11 cellular contexts compared by ENCODE assay signal in genomic region chr11:68331338-68331947, GRCh38. TPM values are rescaled to one million over a fixed set of nuclear protein-coding genes. Genes with fewer than 3 reads are reported as not detected.
DNase-seq lines count a peak whose midpoint lies in the region; ATAC-seq, FAIRE-seq and TF ChIP-seq lines count a peak whose summit lies in the region.
"Had no signal": no experiment of that assay in that cellular context is flagged by ENCODE, and none has a peak within 500 bp of the region (broad histone marks: within the 10 kb centered on the region; RNA-seq: fewer than 3 reads in every experiment).

No MANE protein-coding gene starts in this region.

- no peaks in the 10 kb centered on the region for H3K36me3 ChIP-seq in small intestine (ENCODE audit: control insufficient read depth in 2 of 2, insufficient read depth in 2 of 2, low read length in 2 of 2)

- H3K4me1 ChIP-seq in small intestine (ENCODE audit: control insufficient read depth in 2 of 2, insufficient read depth in 1 of 2, low read depth in 1 of 2, low read length in 1 of 2) = peaks cover 18 to 32% of the 10 kb centered on the region in 2 donors

- no peaks in the 10 kb centered on the region for H3K27me3 Mint-ChIP-seq in activated CD8-positive, alpha-beta T cell treated with anti-CD3 and anti-CD28 coated beads for 36 hours

- no peaks in the 10 kb centered on the region for H3K27me3 ChIP-seq in small intestine (ENCODE audit: control insufficient read depth in 2 of 2, insufficient read depth in 2 of 2, low read length in 2 of 2)
- H3K27me3 ChIP-seq: dorsolateral prefrontal cortex had no signal

- no peak overlapping the region for H3K4me3 ChIP-seq in small intestine (ENCODE audit: low read depth in 1 of 2, low read length in 2 of 2)
- H3K4me3 ChIP-seq: dorsolateral prefrontal cortex had no signal

- H3K27ac ChIP-seq in small intestine (ENCODE audit: low read depth in 1 of 2, low read length in 1 of 2) = peak overlapping the region; percentile 81 to 96

- intact Hi-C loops in activated CD8-positive, alpha-beta T cell treated with anti-CD3 and anti-CD28 coated beads for 36 hours (cut with micrococcal nuclease) = no loop called here
- intact Hi-C loops in left colon (cut with DNase I, micrococcal nuclease) = no loop called here

- DNase-seq in HT-29 (ENCODE audit: low spot score) = peak; percentile 67
- peak; percentile 59 for DNase-seq in activated CD8-positive, alpha-beta T cell treated with anti-CD3 and anti-CD28 coated beads for 36 hours
- DNase-seq in left colon = peak; percentile 47 to 74
- DNase-seq in small intestine = peak; percentile 89
- DNase-seq in NCI-H146 treated with DMSO at 0.1 percent for 48 hours (lab: John Stamatoyannopoulos, UW; ENCODE audit: unreplicated experiment) = no peak
- DNase-seq in NCI-H526 treated with DMSO at 0.1 percent for 48 hours (lab: John Stamatoyannopoulos, UW) = no peak
- no peak for DNase-seq in dedifferentiated amniotic fluid mesenchymal stem cell (ENCODE audit: extremely low spot score)
- DNase-seq: dorsolateral prefrontal cortex; OCI-M1; stimulated activated naive CD4-positive, alpha-beta T cell treated with Interleukin-2 at 50 U/mL for 16 hours had no signal

- H3K27ac Mint-ChIP-seq in activated CD8-positive, alpha-beta T cell treated with anti-CD3 and anti-CD28 coated beads for 36 hours = peak overlapping the region; percentile 69

- H3K9me3 Mint-ChIP-seq in activated CD8-positive, alpha-beta T cell treated with anti-CD3 and anti-CD28 coated beads for 36 hours = no peaks in the 10 kb centered on the region

- ATAC-seq in activated CD8-positive, alpha-beta T cell treated with anti-CD3 and anti-CD28 coated beads for 36 hours = peak; percentile 76
- ATAC-seq in left colon (peak; percentile 70), HG03095 (IDR thresholded peaks at IDR 0.05; ENCODE audit: unreplicated experiment) (no peak)

- no peaks in the 10 kb centered on the region for H3K36me3 Mint-ChIP-seq in activated CD8-positive, alpha-beta T cell treated with anti-CD3 and anti-CD28 coated beads for 36 hours (ENCODE audit: low read depth)

- 12 to 33% (median 24%) methylated on average over 14 of the region's 14 CpGs for WGBS in small intestine, 3 donors

- CTCF ChIA-PET in activated CD8-positive, alpha-beta T cell treated with anti-CD3 and anti-CD28 coated beads for 36 hours (lab: Charles Lee) = interaction anchor here (1.0 to 1.3 kb wide), 4 partner anchors 9 to 376 kb away, joined by 3 to 5 read pairs (median 4); no protein-coding TSS in a partner anchor

- peak overlapping the region; percentile 8 for H3K4me3 Mint-ChIP-seq in activated CD8-positive, alpha-beta T cell treated with anti-CD3 and anti-CD28 coated beads for 36 hours

- POLR2A ChIA-PET in activated CD8-positive, alpha-beta T cell treated with anti-CD3 and anti-CD28 coated beads for 36 hours (lab: Charles Lee) = interaction anchor here (0.7 kb wide), 2 partner anchors 10 to 12 kb away, joined by 3 to 4 read pairs; no protein-coding TSS in a partner anchor

- H3K4me1 Mint-ChIP-seq in activated CD8-positive, alpha-beta T cell treated with anti-CD3 and anti-CD28 coated beads for 36 hours (ENCODE audit: low read depth) = peaks cover 68% of the 10 kb centered on the region

- FAIRE-seq in small intestine (lab: Jason Lieb, UNC) = no peak

- no peaks in the 10 kb centered on the region for H3K9me3 ChIP-seq in small intestine (ENCODE audit: control insufficient read depth, low read depth)

- no peak for TF ChIP-seq CTCF in activated CD8-positive, alpha-beta T cell treated with anti-CD3 and anti-CD28 coated beads for 36 hours (IDR thresholded peaks at IDR 0.05)

RNA-seq across cellular contexts. Expression of gene LRP5, which starts 19.1 kb away (rescaled TPM):
- 165 and 199 TPM in 2 replicates for total RNA-seq in HT-29 (2014; rRNA removed; shearing (Covaris generic))
- 10 to 100 TPM; 10.5 to 15.3 TPM for total RNA-seq in activated CD8-positive, alpha-beta T cell treated with anti-CD3 and anti-CD28 coated beads for 36 hours
- 100 to 1,000 TPM in 1 of 2 donors, 10 to 100 TPM in 1; 86.8 to 106 TPM for total RNA-seq in left colon
- polyA plus RNA-seq in small intestine = 10 to 100 TPM; 39.7 to 84.1 (median 72.8) TPM

RNA-seq across cellular contexts. Expression of gene C11orf24, which starts 59.7 kb away (rescaled TPM):
- total RNA-seq in HT-29 (2014; rRNA removed; shearing (Covaris generic)) = 38.8 and 42.3 TPM in 2 replicates
- 10 to 100 TPM; 38.0 to 40.7 TPM for total RNA-seq in activated CD8-positive, alpha-beta T cell treated with anti-CD3 and anti-CD28 coated beads for 36 hours
- 10 to 100 TPM; 68.8 to 76.3 TPM for total RNA-seq in left colon
- polyA plus RNA-seq in small intestine = 100 to 1,000 TPM in 2 of 3 donors, 10 to 100 TPM in 1; 39.4 to 168 (median 109) TPM

Comparison
In these comparisons a context has a peak if more than half of its experiments do, and no peak if none do; other contexts are left out.
1. DNase-seq: peak in HT-29 (single experiment), activated CD8-positive, alpha-beta T cell treated with anti-CD3 and anti-CD28 coated beads for 36 hours (single experiment), left colon (2 of 2) and small intestine (single experiment); none in NCI-H146 treated with DMSO at 0.1 percent for 48 hours (single experiment), NCI-H526 treated with DMSO at 0.1 percent for 48 hours (single experiment) and dedifferentiated amniotic fluid mesenchymal stem cell (single experiment).
2. RNA of gene LRP5, which starts 19.1 kb away (total RNA-seq): 165 to 199 TPM in HT-29 and 86.8 to 106 TPM in left colon; 10.5 to 15.3 TPM in activated CD8-positive, alpha-beta T cell treated with anti-CD3 and anti-CD28 coated beads for 36 hours; every median in the first group is over 4 times any median in the second.